In genomic region chr17:44968225-44969143, GRCh38 we compare ENCODE assay signal across 8 cellular contexts.
DNase-seq lines count a peak whose midpoint lies in the region; ATAC-seq lines count a peak whose summit lies in the region.

C1QL1 (minus strand) TSS chr17:44968303; CDS start chr17:44968048, 255 bp downstream.

- peak; percentile 78 for ATAC-seq in HG03103 (IDR thresholded peaks at IDR 0.05; ENCODE audit: low read depth, unreplicated experiment)

- DNase-seq in SIG-M5 treated with dmso at 0.1 percent for 504 hours (lab: John Stamatoyannopoulos, UW; ENCODE audit: unreplicated experiment) (peak; percentile 80), SIG-M5 (lab: John Stamatoyannopoulos, UW) (no peak), NCI-H2196 treated with DMSO at 0.1 percent for 48 hours (lab: John Stamatoyannopoulos, UW; ENCODE audit: unreplicated experiment) (peak; percentile 78), cerebellar cortex (ENCODE audit: low spot score) (peak; percentile 70), kidney tubule cell (ENCODE audit: low spot score) (peak; percentile 90)
- DNase-seq in activated CD4-positive, alpha-beta T cell treated with anti-CD3 and anti-CD28 coated beads for 1 hour = peak; percentile 73
- peak; percentile 58 to 85 for DNase-seq in stimulated activated CD4-positive, alpha-beta T cell treated with anti-CD3 and anti-CD28 coated beads, Interleukin-15, amount 100 ng/mL, for 48 hours (ENCODE audit: low read depth in 2 of 2)
